9 cellular contexts compared by ENCODE assay signal in genomic region chr5:58886315-58887207, GRCh38.
A peak's percentile ranks its signal among the peaks of the same experiment; 100 is the strongest.
DNase-seq lines count a peak whose midpoint lies in the region; ATAC-seq and TF ChIP-seq lines count a peak whose summit lies in the region.
"Had no signal": no experiment of that assay in that cellular context is flagged by ENCODE, and none has a peak within 500 bp of the region (broad histone marks: within the 10 kb centered on the region; RNA-seq: fewer than 3 reads in every experiment).

No MANE protein-coding gene starts in this region.

- H3K79me2 ChIP-seq in PC-3 (ENCODE audit: low read length): no peaks in the 10 kb centered on the region

- H3K4me2 ChIP-seq in PC-3 (ENCODE audit: low read length): no peak overlapping the region

- TF ChIP-seq CTCF in HL-60 (IDR thresholded peaks at IDR 0.05; ENCODE audit: insufficient read depth, low read length): peak; percentile 55
- peak; percentile 82 for TF ChIP-seq CTCF in PC-3 (conservative IDR thresholded peaks at IDR 0.05; ENCODE audit: low read depth, low read length)
- TF ChIP-seq CTCF in fibroblast of pulmonary artery (IDR thresholded peaks at IDR 0.05; ENCODE audit: low read length, missing control alignments): peak; percentile 90
- peak; percentile 66 for TF ChIP-seq CTCF in neutrophil (IDR thresholded peaks at IDR 0.05)

- H3K4me1 ChIP-seq in PC-3 (ENCODE audit: insufficient read depth, low read length): peaks cover 8% of the 10 kb centered on the region
- no peaks in the 10 kb centered on the region for H3K4me1 ChIP-seq in neutrophil (ENCODE audit: control insufficient read depth in 1 of 2, insufficient read depth in 1 of 2, low read depth in 1 of 2, low read length in 1 of 2)

- CTCF ChIA-PET in PC-3 (lab: Charles Lee): interaction anchor here (0.6 kb wide), 1 partner anchor 68 kb away, joined by 4 read pairs; no protein-coding TSS in a partner anchor

- H2AFZ ChIP-seq in PC-3 (ENCODE audit: low read length): peak overlapping the region; percentile 61

- DNase-seq in DMS 273 treated with DMSO at 0.1 percent for 48 hours (lab: John Stamatoyannopoulos, UW) (peak; percentile 47), HL-60 (ENCODE audit: low read depth in 1 of 2, low spot score in 1 of 2) (peak in 1 of 2 experiments; percentile 45), PC-3 (peak; percentile 60), fibroblast of pulmonary artery (ENCODE audit: low read depth) (peak; percentile 81), substantia nigra (lab: John Stamatoyannopoulos, UW) (peak in 39 of 49 donors; percentile 8 to 63 (median 38))
- DNase-seq in activated T-cell treated with anti-CD3 and anti-CD28 coated beads, Interleukin-2, amount 50 U/mL, for 48 hours: peak; percentile 75 to 79

- intact Hi-C loops in PC-3 (cut with micrococcal nuclease): loop anchor here (1.0 to 5.0 kb wide), 3 partner anchors 121 to 916 kb away; no protein-coding TSS in a partner anchor

- no peaks in the 10 kb centered on the region for H3F3A ChIP-seq in PC-3 (ENCODE audit: low read length, unreplicated experiment)

- H3K27me3 ChIP-seq in HL-60 (ENCODE audit: insufficient read depth, poor library complexity, severe bottlenecking): no peaks in the 10 kb centered on the region
- H3K27me3 ChIP-seq in PC-3 (ENCODE audit: low read length): no peaks in the 10 kb centered on the region
- peaks cover 4% of the 10 kb centered on the region for H3K27me3 ChIP-seq in neutrophil

- H3K4me3 ChIP-seq in HL-60 (replicated peaks; ENCODE audit: insufficient read depth, low read length): no peak overlapping the region
- no peak overlapping the region for H3K4me3 ChIP-seq in PC-3 (ENCODE audit: low read length)
- H3K4me3 ChIP-seq in fibroblast of pulmonary artery (replicated peaks; ENCODE audit: low read depth, low read length): no peak overlapping the region
- H3K4me3 ChIP-seq in neutrophil (ENCODE audit: low read depth in 1 of 2, low read length in 1 of 2): no peak overlapping the region

- H3K36me3 ChIP-seq in PC-3 (ENCODE audit: low read depth, low read length) (no peaks in the 10 kb centered on the region), neutrophil (no peaks in the 10 kb centered on the region)

- no TSS peak for BruUV-seq in PC-3 (replicated peaks; lab: Mats Ljungman, UMichigan)

- H3K9ac ChIP-seq in PC-3 (ENCODE audit: low read length): no peak overlapping the region

- H4K20me1 ChIP-seq in PC-3 (ENCODE audit: low read length): no peaks in the 10 kb centered on the region

- no peaks in the 10 kb centered on the region for H3K9me2 ChIP-seq in PC-3 (replicated peaks; ENCODE audit: low read length)

- H3K27ac ChIP-seq in HL-60 (replicated peaks) (no peak overlapping the region), PC-3 (ENCODE audit: low read length) (no peak overlapping the region), neutrophil (no peak overlapping the region), substantia nigra (ENCODE audit: low read depth, low read length, poor library complexity, severe bottlenecking) (no peak overlapping the region)
- H3K27ac ChIP-seq: epithelial cell of prostate had no signal

- POLR2A ChIA-PET in PC-3 (lab: Charles Lee; ENCODE audit: unreplicated experiment): interaction anchor here (0.6 kb wide), 1 partner anchor 210 kb away, joined by 3 read pairs; no protein-coding TSS in a partner anchor

- H3K9me3 ChIP-seq in PC-3 (ENCODE audit: low read length): no peaks in the 10 kb centered on the region
- no peaks in the 10 kb centered on the region for H3K9me3 ChIP-seq in neutrophil

- peak; percentile 85 for ATAC-seq in GM21367 (IDR thresholded peaks at IDR 0.05; ENCODE audit: unreplicated experiment)
- ATAC-seq in PC-3: peak; percentile 67
